Comparison of ENCODE assay signal across 9 cellular contexts in genomic region chr19:47315125-47315821, GRCh38. TPM values are rescaled to one million over a fixed set of nuclear protein-coding genes. Genes with fewer than 3 reads are reported as not detected.
DNase-seq lines count a peak whose midpoint lies in the region; ATAC-seq and TF ChIP-seq lines count a peak whose summit lies in the region.
"Had no signal": no experiment of that assay in that cellular context is flagged by ENCODE, and none has a peak within 500 bp of the region (broad histone marks: within the 10 kb centered on the region; RNA-seq: fewer than 3 reads in every experiment).

No MANE protein-coding gene starts in this region.

- ATAC-seq in activated T-helper 17 cell treated with anti-CD3 and anti-CD28 coated beads, Interleukin-2, amount 50 U/mL, for 72 hours (replicated peaks) = peak; percentile 98
- no peak for ATAC-seq in HG03025 (IDR thresholded peaks at IDR 0.05; ENCODE audit: low FRiP score, unreplicated experiment)
- ATAC-seq in naive thymus-derived CD8-positive, alpha-beta T cell = no peak

- no peak overlapping the region for H3K4me3 ChIP-seq in right atrium auricular region

- H3K9me3 ChIP-seq in right atrium auricular region = peaks cover 0 to 5% of the 10 kb centered on the region in 2 donors

- no peaks in the 10 kb centered on the region for H3K4me1 ChIP-seq in right atrium auricular region

- no peak overlapping the region for H3K27ac Mint-ChIP-seq in activated T-helper 17 cell treated with anti-CD3 and anti-CD28 coated beads, Interleukin-2, amount 50 U/mL, for 72 hours
- no peak overlapping the region for H3K27ac Mint-ChIP-seq in naive thymus-derived CD8-positive, alpha-beta T cell

- H3K27me3 Mint-ChIP-seq in activated T-helper 17 cell treated with anti-CD3 and anti-CD28 coated beads, Interleukin-2, amount 50 U/mL, for 72 hours = peaks cover 18% of the 10 kb centered on the region
- peaks cover 6 to 45% (median 20%) of the 10 kb centered on the region in 5 donors for H3K27me3 Mint-ChIP-seq in naive thymus-derived CD8-positive, alpha-beta T cell

- H3K27ac ChIP-seq in right atrium auricular region = peak overlapping the region; percentile 28 to 29

- TF ChIP-seq CTCF in right atrium auricular region (IDR thresholded peaks at IDR 0.05) = no peak

- POLR2A ChIA-PET in naive thymus-derived CD8-positive, alpha-beta T cell (lab: Charles Lee) = no interaction called here

- no peaks in the 10 kb centered on the region for H3K9me3 Mint-ChIP-seq in activated T-helper 17 cell treated with anti-CD3 and anti-CD28 coated beads, Interleukin-2, amount 50 U/mL, for 72 hours
- H3K9me3 Mint-ChIP-seq in naive thymus-derived CD8-positive, alpha-beta T cell = peaks cover 0 to 3% (median 0%) of the 10 kb centered on the region in 9 donors

- peak; percentile 95 to 99 for DNase-seq in AML-193 (lab: John Stamatoyannopoulos, UW)
- peak; percentile 72 for DNase-seq in HuH-7.5 (ENCODE audit: low spot score)
- peak; percentile 79 for DNase-seq in right atrium auricular region (ENCODE audit: low spot score)
- DNase-seq in stimulated activated CD4-positive, alpha-beta T cell treated with anti-CD3 and anti-CD28 coated beads, Interleukin-12 subunit alpha, Interleukin-12 subunit beta, amount 100 ng/mL, for 48 hours (ENCODE audit: low read depth in 2 of 3, low spot score in 1 of 3) = peak; percentile 3 to 15 (median 4)
- DNase-seq in cerebellar cortex (ENCODE audit: low spot score) = no peak
- no peak for DNase-seq in naive thymus-derived CD8-positive, alpha-beta T cell

- no peaks in the 10 kb centered on the region for H3K27me3 ChIP-seq in right atrium auricular region

- H3K36me3 Mint-ChIP-seq in activated T-helper 17 cell treated with anti-CD3 and anti-CD28 coated beads, Interleukin-2, amount 50 U/mL, for 72 hours (ENCODE audit: low read depth) = no peaks in the 10 kb centered on the region
- no peaks in the 10 kb centered on the region for H3K36me3 Mint-ChIP-seq in naive thymus-derived CD8-positive, alpha-beta T cell
- H3K36me3 Mint-ChIP-seq: brain had no signal

- no peak overlapping the region for H3K4me3 Mint-ChIP-seq in activated T-helper 17 cell treated with anti-CD3 and anti-CD28 coated beads, Interleukin-2, amount 50 U/mL, for 72 hours
- peak overlapping the region in 1 of 10 donors; percentile 33 for H3K4me3 Mint-ChIP-seq in naive thymus-derived CD8-positive, alpha-beta T cell
- H3K4me3 Mint-ChIP-seq: brain had no signal

- H3K36me3 ChIP-seq in right atrium auricular region = no peaks in the 10 kb centered on the region

- H3K4me1 Mint-ChIP-seq in activated T-helper 17 cell treated with anti-CD3 and anti-CD28 coated beads, Interleukin-2, amount 50 U/mL, for 72 hours = peaks cover 13% of the 10 kb centered on the region
- H3K4me1 Mint-ChIP-seq in naive thymus-derived CD8-positive, alpha-beta T cell = peaks cover 0 to 7% (median 0%) of the 10 kb centered on the region in 4 donors

RNA-seq across cellular contexts. Expression of gene C5AR1, which starts 5.6 kb away (rescaled TPM):
- total RNA-seq in activated T-helper 17 cell treated with anti-CD3 and anti-CD28 coated beads, Interleukin-2, amount 50 U/mL, for 72 hours = 1 to 10 TPM in 1 of 2 donors, under 1 TPM in 1; 0.85 to 2.4 TPM
- total RNA-seq in right atrium auricular region = 10 to 100 TPM in 1 of 2 donors, 1 to 10 TPM in 1; 4.6 to 14.3 TPM
- 1 to 10 TPM; 2.6 TPM for total RNA-seq in naive thymus-derived CD8-positive, alpha-beta T cell
- polyA plus RNA-seq in naive thymus-derived CD8-positive, alpha-beta T cell = under 1 TPM in 1 of 3 donors, not detected in 2; 0.15 TPM

RNA-seq across cellular contexts. Expression of gene C5AR2, which starts 16.7 kb away (rescaled TPM):
- total RNA-seq in activated T-helper 17 cell treated with anti-CD3 and anti-CD28 coated beads, Interleukin-2, amount 50 U/mL, for 72 hours = under 1 TPM; 0.13 to 0.19 TPM
- 1 to 10 TPM; 1.1 to 3.3 TPM for total RNA-seq in right atrium auricular region
- under 1 TPM; 0.29 to 0.30 TPM for total RNA-seq in naive thymus-derived CD8-positive, alpha-beta T cell
- not detected for polyA plus RNA-seq in naive thymus-derived CD8-positive, alpha-beta T cell

RNA-seq across cellular contexts. Expression of gene DHX34, which starts 33.8 kb away (rescaled TPM):
- 10 to 100 TPM; 16.2 to 19.4 TPM for total RNA-seq in activated T-helper 17 cell treated with anti-CD3 and anti-CD28 coated beads, Interleukin-2, amount 50 U/mL, for 72 hours
- total RNA-seq in right atrium auricular region = 1 to 10 TPM; 5.1 to 8.2 TPM
- 10 to 100 TPM; 28.9 to 29.6 TPM for total RNA-seq in naive thymus-derived CD8-positive, alpha-beta T cell
- polyA plus RNA-seq in naive thymus-derived CD8-positive, alpha-beta T cell = 1 to 10 TPM; 3.1 to 9.7 (median 5.2) TPM

RNA-seq across cellular contexts. Expression of gene INAFM1, which starts 40.6 kb away (rescaled TPM):
- 10 to 100 TPM; 12.9 to 21.6 TPM for total RNA-seq in activated T-helper 17 cell treated with anti-CD3 and anti-CD28 coated beads, Interleukin-2, amount 50 U/mL, for 72 hours
- total RNA-seq in right atrium auricular region = 1 to 10 TPM; 1.9 to 7.0 TPM
- 10 to 100 TPM; 17.6 to 19.7 TPM for total RNA-seq in naive thymus-derived CD8-positive, alpha-beta T cell
- 1 to 10 TPM; 2.4 to 5.3 (median 3.4) TPM for polyA plus RNA-seq in naive thymus-derived CD8-positive, alpha-beta T cell

RNA-seq across cellular contexts. Expression of gene CCDC9, which starts 58.9 kb away (rescaled TPM):
- 10 to 100 TPM; 38.9 to 44.6 TPM for total RNA-seq in activated T-helper 17 cell treated with anti-CD3 and anti-CD28 coated beads, Interleukin-2, amount 50 U/mL, for 72 hours
- total RNA-seq in right atrium auricular region = 10 to 100 TPM in 1 of 2 donors, 1 to 10 TPM in 1; 9.2 to 11.9 TPM
- total RNA-seq in naive thymus-derived CD8-positive, alpha-beta T cell = 10 to 100 TPM; 53.0 to 53.1 TPM
- polyA plus RNA-seq in naive thymus-derived CD8-positive, alpha-beta T cell = 10 to 100 TPM in 1 of 3 donors, 1 to 10 TPM in 2; 5.0 to 10.8 (median 7.1) TPM

Comparison
In these comparisons a context has a peak if more than half of its experiments do, and no peak if none do; other contexts are left out.
1. DNase-seq: peak in AML-193 (2 of 2), HuH-7.5 (single experiment), right atrium auricular region (single experiment) and stimulated activated CD4-positive, alpha-beta T cell treated with anti-CD3 and anti-CD28 coated beads, Interleukin-12 subunit alpha, Interleukin-12 subunit beta, amount 100 ng/mL, for 48 hours (3 of 3); none in cerebellar cortex (single experiment) and naive thymus-derived CD8-positive, alpha-beta T cell (0 of 10).